ENCODE assay signal across 8 cellular contexts in the genomic region with DNA sequence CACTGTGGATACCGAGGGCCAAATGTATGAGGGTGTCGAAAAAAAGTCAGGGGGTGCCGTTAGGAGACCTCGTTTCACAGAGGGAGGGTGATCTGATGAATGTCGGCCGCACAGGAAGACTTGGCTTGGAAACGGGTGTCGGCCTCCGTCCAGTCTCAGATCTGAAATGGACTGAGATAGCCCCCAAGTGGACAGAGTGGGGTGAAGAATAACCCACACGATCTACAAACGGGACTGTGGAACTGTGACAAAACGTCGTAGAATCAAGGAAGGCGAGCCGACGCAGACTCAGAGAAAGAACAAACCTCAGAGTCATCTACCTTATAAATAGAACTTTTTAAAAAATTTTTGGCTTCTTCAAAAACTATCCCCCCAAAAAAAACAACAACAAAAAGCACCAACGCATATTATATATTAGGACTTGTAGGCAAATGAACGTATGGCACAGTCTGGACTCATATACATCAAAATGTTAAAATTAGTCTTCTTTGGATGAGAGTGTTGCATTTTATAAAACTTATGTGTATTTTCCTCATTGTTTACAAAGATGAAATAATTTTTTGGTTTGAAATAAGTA.
A peak's percentile ranks its signal among the peaks of the same experiment; 100 is the strongest.
DNase-seq lines count a peak whose midpoint lies in the region; ATAC-seq and TF ChIP-seq lines count a peak whose summit lies in the region.

No MANE protein-coding gene starts in this region.

- no peaks in the 10 kb centered on the region for H3K27me3 Mint-ChIP-seq in T-helper 2 cell treated with Interferon-gamma antibody and Interleukin-4, amounts not matched to agents 5 μg/mL and 100 μg/mL, for 36 hours (ENCODE audit: low read depth)

- peaks cover 15% of the 10 kb centered on the region for H3K79me2 ChIP-seq in hepatocyte

- peak overlapping the region; percentile 70 for H2AFZ ChIP-seq in hepatocyte

- peaks cover 10% of the 10 kb centered on the region for H3K4me1 ChIP-seq in hepatocyte (ENCODE audit: insufficient read depth)

- no peaks in the 10 kb centered on the region for H3K27me3 ChIP-seq in hepatocyte

- peaks cover 4% of the 10 kb centered on the region for H3K36me3 Mint-ChIP-seq in T-helper 2 cell treated with Interferon-gamma antibody and Interleukin-4, amounts not matched to agents 5 μg/mL and 100 μg/mL, for 36 hours (ENCODE audit: low read depth)

- peak; percentile 62 for ATAC-seq in HG02798 (IDR thresholded peaks at IDR 0.05; ENCODE audit: poor library complexity, unreplicated experiment)

- WGBS in hepatocyte (ENCODE audit: low lambda C conversion rate, missing lambda C conversion rate): 14% methylated on average over 18 of the region's 18 CpGs

- in situ Hi-C loops in astrocyte of the spinal cord (cut with HindIII; ENCODE audit: low sequenced_read_pairs): no loop called here

- no peaks in the 10 kb centered on the region for H3K9me3 ChIP-seq in hepatocyte (ENCODE audit: low read depth)

- peak; percentile 63 for TF ChIP-seq CTCF in GM12874 (IDR thresholded peaks at IDR 0.05; ENCODE audit: insufficient read depth, low read depth, low read length)
- peak; percentile 72 for TF ChIP-seq CTCF in astrocyte of the spinal cord (IDR thresholded peaks at IDR 0.05; ENCODE audit: low read depth, low read length)
- TF ChIP-seq CTCF in hepatocyte (IDR thresholded peaks at IDR 0.05; ENCODE audit: poor library complexity): peak; percentile 80

- no peaks in the 10 kb centered on the region for H3K9me3 Mint-ChIP-seq in T-helper 2 cell treated with Interferon-gamma antibody and Interleukin-4, amounts not matched to agents 5 μg/mL and 100 μg/mL, for 36 hours

- H4K20me1 ChIP-seq in hepatocyte (ENCODE audit: insufficient read depth, poor library complexity, severe bottlenecking): no peaks in the 10 kb centered on the region

- H3K4me2 ChIP-seq in hepatocyte: peak overlapping the region; percentile 78

- H3K4me3 Mint-ChIP-seq in T-helper 2 cell treated with Interferon-gamma antibody and Interleukin-4, amounts not matched to agents 5 μg/mL and 100 μg/mL, for 36 hours: peak overlapping the region; percentile 94

- peak overlapping the region; percentile 96 for H3K27ac ChIP-seq in hepatocyte

- H3K4me3 ChIP-seq in astrocyte of the spinal cord (ENCODE audit: low read depth, low read length) (peak overlapping the region; percentile 61), hepatocyte (peak overlapping the region; percentile 31)

- H3K27ac Mint-ChIP-seq in T-helper 2 cell treated with Interferon-gamma antibody and Interleukin-4, amounts not matched to agents 5 μg/mL and 100 μg/mL, for 36 hours: peak overlapping the region; percentile 93

- DNase-seq in NCI-H1436 treated with DMSO at 0.1 percent for 48 hours (lab: John Stamatoyannopoulos, UW): peak; percentile 67
- peak; percentile 54 for DNase-seq in T-helper 2 cell treated with Interferon-gamma antibody and Interleukin-4, amounts not matched to agents 5 μg/mL and 100 μg/mL, for 36 hours (ENCODE audit: low spot score)
- DNase-seq in astrocyte of the spinal cord (ENCODE audit: low read depth, low spot score): peak; percentile 93
- peak; percentile 91 for DNase-seq in hepatocyte (ENCODE audit: low spot score)
- peak; percentile 91 for DNase-seq in retina
- no peak for DNase-seq in HuH-7.5 (ENCODE audit: low spot score)

- H3K4me1 Mint-ChIP-seq in T-helper 2 cell treated with Interferon-gamma antibody and Interleukin-4, amounts not matched to agents 5 μg/mL and 100 μg/mL, for 36 hours (ENCODE audit: low read depth): peaks cover 55% of the 10 kb centered on the region

- no peaks in the 10 kb centered on the region for H3K36me3 ChIP-seq in hepatocyte (replicated peaks; ENCODE audit: insufficient read depth, low read depth)

- no peaks in the 10 kb centered on the region for H3K9me2 ChIP-seq in hepatocyte (replicated peaks; ENCODE audit: insufficient read depth)
